ENCODE assay signal across 21 cellular contexts in the genomic region with DNA sequence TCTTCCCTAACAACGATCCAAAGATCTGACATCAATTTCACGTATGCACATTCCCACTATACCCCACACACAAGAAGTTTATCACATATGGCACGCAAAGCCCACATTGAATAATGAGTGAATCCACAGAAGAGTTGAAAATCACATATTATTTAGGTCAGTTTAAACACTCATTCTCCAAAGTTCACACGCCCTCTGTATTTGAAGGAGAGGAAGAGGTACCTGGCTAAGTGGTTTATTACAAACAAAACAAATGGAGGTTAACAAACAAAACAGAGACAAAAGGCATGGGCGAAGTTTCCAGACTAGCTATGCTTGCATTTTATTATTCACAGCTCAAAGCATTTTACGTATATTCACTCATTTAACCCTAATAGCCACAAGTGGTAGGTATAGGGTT.
"Had no signal": no experiment of that assay in that cellular context is flagged by ENCODE, and none has a peak within 500 bp of the region (broad histone marks: within the 10 kb centered on the region; RNA-seq: fewer than 3 reads in every experiment).

No MANE protein-coding gene starts in this region.

- H3K36me3 Mint-ChIP-seq: natural killer cell treated with Interleukin-12 subunit alpha and Interleukin-12 subunit beta and Interleukin-15 and Interleukin-18, amount 100 ng/mL, for 72 hours; stimulated activated memory B cell treated with anti-CD40 and anti-IgM and Interleukin-4, amounts not matched to agents 10 μg/mL and 1 μg/mL and 100 μg/mL, for 72 hours had no signal

- H3K4me3 Mint-ChIP-seq: dendritic cell treated with granulocyte-macrophage colony-stimulating factor and Interleukin-4, amounts not matched to agents 40 ng/mL and 50 ng/mL, for 4 days; natural killer cell treated with Interleukin-12 subunit alpha and Interleukin-12 subunit beta and Interleukin-15 and Interleukin-18, amount 100 ng/mL, for 72 hours; stimulated activated memory B cell treated with anti-CD40 and anti-IgM and Interleukin-4, amounts not matched to agents 10 μg/mL and 1 μg/mL and 100 μg/mL, for 72 hours; stimulated activated naive CD8-positive, alpha-beta T cell treated with anti-CD3 and anti-CD28 coated beads, Interleukin-15, Interleukin-2, amounts not matched to agents 100 ng/mL and 50 ng/mL, for 24 hours had no signal

- H3K27me3 ChIP-seq: esophagus squamous epithelium, foreskin keratinocyte, hepatocyte, right lobe of liver, testis, tibial nerve, upper lobe of right lung, vagina had no signal

- H3K4me2 ChIP-seq: hepatocyte had no signal

- H3K4me1 ChIP-seq: esophagus squamous epithelium, foreskin keratinocyte, psoas muscle, vagina had no signal

- H3K36me3 ChIP-seq: esophagus squamous epithelium, right lobe of liver, tibial nerve, upper lobe of right lung, vagina had no signal

- H3K27me3 Mint-ChIP-seq: dendritic cell treated with granulocyte-macrophage colony-stimulating factor and Interleukin-4, amounts not matched to agents 40 ng/mL and 50 ng/mL, for 4 days; stimulated activated memory B cell treated with anti-CD40 and anti-IgM and Interleukin-4, amounts not matched to agents 10 μg/mL and 1 μg/mL and 100 μg/mL, for 72 hours had no signal

- H3K79me2 ChIP-seq: hepatocyte had no signal

- DNase-seq: esophagus squamous epithelium; foreskin keratinocyte; head of caudate nucleus; lower lobe of right lung; midbrain; occipital lobe; psoas muscle; retina; right lobe of liver; stimulated activated CD4-positive, alpha-beta T cell treated with anti-CD3 and anti-CD28 coated beads, Interleukin-15, amount 100 ng/mL, for 24 hours; stimulated activated CD4-positive, alpha-beta T cell treated with anti-CD3 and anti-CD28 coated beads, Interleukin-1b, Interleukin-23, amount 100 ng/mL, for 48 hours; stimulated activated CD4-positive, alpha-beta T cell treated with anti-CD3 and anti-CD28 coated beads, Interleukin-4, amount 100 ng/mL, for 24 hours; upper lobe of right lung had no signal

- H3K27ac ChIP-seq: foreskin keratinocyte, hepatocyte, psoas muscle, right lobe of liver, tibial nerve, upper lobe of right lung, vagina had no signal

- H3K27ac Mint-ChIP-seq: dendritic cell treated with granulocyte-macrophage colony-stimulating factor and Interleukin-4, amounts not matched to agents 40 ng/mL and 50 ng/mL, for 4 days; stimulated activated memory B cell treated with anti-CD40 and anti-IgM and Interleukin-4, amounts not matched to agents 10 μg/mL and 1 μg/mL and 100 μg/mL, for 72 hours; stimulated activated naive CD8-positive, alpha-beta T cell treated with anti-CD3 and anti-CD28 coated beads, Interleukin-15, Interleukin-2, amounts not matched to agents 100 ng/mL and 50 ng/mL, for 24 hours had no signal

- H3K4me3 ChIP-seq: esophagus squamous epithelium, hepatocyte, lower lobe of right lung, psoas muscle, right lobe of liver, testis, tibial nerve, upper lobe of right lung, vagina had no signal

- H3K9me3 ChIP-seq: esophagus squamous epithelium, lower lobe of right lung, psoas muscle, right lobe of liver, testis, tibial nerve, upper lobe of right lung, vagina had no signal

- H3K9me3 Mint-ChIP-seq: dendritic cell treated with granulocyte-macrophage colony-stimulating factor and Interleukin-4, amounts not matched to agents 40 ng/mL and 50 ng/mL, for 4 days; natural killer cell treated with Interleukin-12 subunit alpha and Interleukin-12 subunit beta and Interleukin-15 and Interleukin-18, amount 100 ng/mL, for 72 hours; stimulated activated memory B cell treated with anti-CD40 and anti-IgM and Interleukin-4, amounts not matched to agents 10 μg/mL and 1 μg/mL and 100 μg/mL, for 72 hours; stimulated activated naive CD8-positive, alpha-beta T cell treated with anti-CD3 and anti-CD28 coated beads, Interleukin-15, Interleukin-2, amounts not matched to agents 100 ng/mL and 50 ng/mL, for 24 hours had no signal
